In genomic region chr13:28597641-28598040, GRCh38 we compare ENCODE assay signal across 19 cellular contexts.
DNase-seq lines count a peak whose midpoint lies in the region; ATAC-seq and TF ChIP-seq lines count a peak whose summit lies in the region.
"Had no signal": no experiment of that assay in that cellular context is flagged by ENCODE, and none has a peak within 500 bp of the region (broad histone marks: within the 10 kb centered on the region; RNA-seq: fewer than 3 reads in every experiment).

No MANE protein-coding gene starts in this region.

- H3K27ac ChIP-seq in left ventricle myocardium inferior (replicated peaks) (peak overlapping the region; percentile 60), right atrium auricular region (no peak overlapping the region), dorsolateral prefrontal cortex (no peak overlapping the region), uterus (no peak overlapping the region)
- H3K27ac ChIP-seq: KMS-11, Peyer's patch had no signal

- no peaks in the 10 kb centered on the region for H3K4me1 ChIP-seq in left ventricle myocardium inferior
- H3K4me1 ChIP-seq in right atrium auricular region, result no peaks in the 10 kb centered on the region
- H3K4me1 ChIP-seq in adipocyte (ENCODE audit: control insufficient read depth, insufficient read depth, low read length), result peaks cover 24% of the 10 kb centered on the region
- H3K4me1 ChIP-seq in uterus, result no peaks in the 10 kb centered on the region
- H3K4me1 ChIP-seq: BE2C, Peyer's patch had no signal

- no peak for TF ChIP-seq CTCF in left ventricle myocardium inferior (IDR thresholded peaks at IDR 0.05; ENCODE audit: borderline replicate concordance)
- TF ChIP-seq CTCF in right atrium auricular region (IDR thresholded peaks at IDR 0.05), result no peak
- TF ChIP-seq CTCF in fibroblast of villous mesenchyme (IDR thresholded peaks at IDR 0.05; ENCODE audit: insufficient read depth, low read depth, low read length), result no peak
- no peak for TF ChIP-seq CTCF in dorsolateral prefrontal cortex (IDR thresholded peaks at IDR 0.05 in 54 of 56, conservative IDR thresholded peaks at IDR 0.05 in 2 of 56; ENCODE audit: low read depth in 1 of 56, partially characterized antibody in 56 of 56)
- no peak for TF ChIP-seq CTCF in CD14-positive monocyte (IDR thresholded peaks at IDR 0.05)
- TF ChIP-seq CTCF in uterus (IDR thresholded peaks at IDR 0.05), result no peak

- ATAC-seq in HG03571 (IDR thresholded peaks at IDR 0.05; ENCODE audit: unreplicated experiment), result no peak
- ATAC-seq: CD8-positive, alpha-beta T cell; GM23338 had no signal

- TF ChIP-seq POLR2A in uterus (IDR thresholded peaks at IDR 0.05), result no peak

- intact Hi-C loops in left ventricle myocardium inferior (cut with micrococcal nuclease) (no loop called here), dorsolateral prefrontal cortex (cut with DNase I) (no loop called here), CD14-positive monocyte (cut with micrococcal nuclease) (no loop called here), uterus (cut with DNase I; ENCODE audit: low total_unique reads) (no loop called here)

- H3K9me3 ChIP-seq in left ventricle myocardium inferior (replicated peaks) (peaks cover 8% of the 10 kb centered on the region), right atrium auricular region (no peaks in the 10 kb centered on the region), adipocyte (ENCODE audit: control insufficient read depth, low read length) (peaks cover 13% of the 10 kb centered on the region), uterus (no peaks in the 10 kb centered on the region)
- H3K9me3 ChIP-seq: BE2C, Peyer's patch had no signal

- DNase-seq in left ventricle myocardium inferior (no peak), right atrium auricular region (ENCODE audit: low spot score) (no peak), adipocyte (ENCODE audit: low read depth) (peak; percentile 87), fibroblast of villous mesenchyme (ENCODE audit: low read depth) (peak; percentile 87), dorsolateral prefrontal cortex (no peak), CD14-positive monocyte (ENCODE audit: low spot score) (no peak), uterus (no peak)
- DNase-seq: BE2C; CD8-positive, alpha-beta T cell; DND-41; MM.1S; NCI-H1105; NCI-H1694 treated with DMSO at 0.1 percent for 48 hours; NCI-H2171; Peyer's patch; SHP77 treated with DMSO at 0.1 percent for 48 hours had no signal

- H3K36me3 ChIP-seq in left ventricle myocardium inferior, result no peaks in the 10 kb centered on the region
- no peaks in the 10 kb centered on the region for H3K36me3 ChIP-seq in right atrium auricular region
- H3K36me3 ChIP-seq in adipocyte (ENCODE audit: control insufficient read depth, insufficient read depth, low read length, severe bottlenecking), result no peaks in the 10 kb centered on the region
- no peaks in the 10 kb centered on the region for H3K36me3 ChIP-seq in uterus
- H3K36me3 ChIP-seq: BE2C, Peyer's patch had no signal

- peak overlapping the region; percentile 55 for H3K9ac ChIP-seq in adipocyte (ENCODE audit: low read length)
- H3K9ac ChIP-seq: KMS-11 had no signal

- no peak overlapping the region for H3K4me3 Mint-ChIP-seq in CD14-positive monocyte
- H3K4me3 Mint-ChIP-seq: CD8-positive, alpha-beta T cell; GM23338 had no signal

- H3K4me1 Mint-ChIP-seq in CD14-positive monocyte, result peaks cover 6% of the 10 kb centered on the region

- H3K27ac Mint-ChIP-seq in CD14-positive monocyte, result no peak overlapping the region
- H3K27ac Mint-ChIP-seq: CD8-positive, alpha-beta T cell; GM23338 had no signal

- peaks cover 0 to 6% (median 2%) of the 10 kb centered on the region in 3 donors for H3K27me3 Mint-ChIP-seq in CD14-positive monocyte (ENCODE audit: low read depth in 3 of 3)

- no peaks in the 10 kb centered on the region for H3K36me3 Mint-ChIP-seq in CD14-positive monocyte
- H3K36me3 Mint-ChIP-seq: CD8-positive, alpha-beta T cell had no signal

- no peak overlapping the region for H3K4me3 ChIP-seq in left ventricle myocardium inferior
- no peak overlapping the region for H3K4me3 ChIP-seq in right atrium auricular region
- H3K4me3 ChIP-seq in adipocyte (ENCODE audit: low read length), result peak overlapping the region; percentile 54
- H3K4me3 ChIP-seq in fibroblast of villous mesenchyme (ENCODE audit: low read depth, low read length), result no peak overlapping the region
- no peak overlapping the region for H3K4me3 ChIP-seq in dorsolateral prefrontal cortex
- no peak overlapping the region for H3K4me3 ChIP-seq in uterus
- H3K4me3 ChIP-seq: GM23338, Peyer's patch had no signal

- H3K9me3 Mint-ChIP-seq in CD14-positive monocyte, result peaks cover 0 to 5% (median 2%) of the 10 kb centered on the region in 7 donors
- H3K9me3 Mint-ChIP-seq: GM23338 had no signal

- no peaks in the 10 kb centered on the region for H3K27me3 ChIP-seq in left ventricle myocardium inferior (ENCODE audit: low read depth)
- H3K27me3 ChIP-seq in right atrium auricular region, result no peaks in the 10 kb centered on the region
- H3K27me3 ChIP-seq in adipocyte (replicated peaks; ENCODE audit: control insufficient read depth, insufficient read depth, low read length), result no peaks in the 10 kb centered on the region
- peaks cover 0 to 3% (median 0%) of the 10 kb centered on the region in 45 donors for H3K27me3 ChIP-seq in dorsolateral prefrontal cortex
- no peaks in the 10 kb centered on the region for H3K27me3 ChIP-seq in uterus
- H3K27me3 ChIP-seq: BE2C, Peyer's patch had no signal

Comparison
In these comparisons a context has a peak if more than half of its experiments do, and no peak if none do; other contexts are left out.
1. DNase-seq: peak in adipocyte (single experiment) and fibroblast of villous mesenchyme (single experiment); none in left ventricle myocardium inferior (single experiment), right atrium auricular region (single experiment), dorsolateral prefrontal cortex (0 of 10), CD14-positive monocyte (single experiment) and uterus (0 of 2).